ENCODE assay signal across 36 cellular contexts in the genomic region with DNA sequence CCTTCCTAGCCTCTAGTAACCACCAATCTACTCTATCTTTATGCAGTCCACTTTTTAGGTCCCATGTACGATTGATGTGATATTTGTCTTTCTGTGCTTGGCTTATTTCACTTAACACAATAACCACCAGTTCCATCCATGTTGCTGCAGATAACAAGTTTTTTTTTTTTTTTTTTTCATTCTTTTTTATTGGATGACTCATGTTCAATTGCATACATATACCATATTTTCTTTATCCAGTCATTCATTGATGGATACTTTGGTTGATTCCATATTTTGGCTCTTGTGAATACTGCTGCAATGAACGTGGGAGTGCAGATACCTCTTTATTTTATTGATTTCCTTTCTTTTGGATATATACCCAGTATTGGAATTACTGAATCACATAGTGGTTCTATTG.
"Had no signal": no experiment of that assay in that cellular context is flagged by ENCODE, and none has a peak within 500 bp of the region (broad histone marks: within the 10 kb centered on the region; RNA-seq: fewer than 3 reads in every experiment).

No MANE protein-coding gene starts in this region.

- H3K36me3 ChIP-seq: MG63 had no signal

- H3K4me3 ChIP-seq: MG63 had no signal

- H3K9me3 ChIP-seq: MG63 had no signal

- H3K4me2 ChIP-seq: KMS-11 had no signal

- H3K9ac ChIP-seq: KMS-11 had no signal

- H3K27ac ChIP-seq: KMS-11 had no signal

- H3K27me3 ChIP-seq: MG63 had no signal

- DNase-seq: Karpas-422, Kasumi-1, MG63, MM.1S, MV-4-11, NCI-H1048, NCI-H1092, NCI-H1092 treated with DMSO at 0.1 percent for 48 hours, NCI-H1105, NCI-H1105 treated with DMSO at 0.1 percent for 48 hours, NCI-H1417, NCI-H1417 treated with DMSO at 0.1 percent for 48 hours, NCI-H1436, NCI-H1436 treated with DMSO at 0.1 percent for 48 hours, NCI-H146, NCI-H1694, NCI-H1694 treated with DMSO at 0.1 percent for 48 hours, NCI-H187, NCI-H187 treated with DMSO at 0.1 percent for 48 hours, NCI-H1930, NCI-H2029, NCI-H2029 treated with DMSO at 0.1 percent for 48 hours, NCI-H2081, NCI-H2081 treated with DMSO at 0.1 percent for 48 hours, NCI-H2107, NCI-H2171, NCI-H2171 treated with DMSO at 0.1 percent for 48 hours, NCI-H2227 treated with DMSO at 0.1 percent for 48 hours, NCI-H226, NCI-H345, NCI-H446, NCI-H446 treated with DMSO at 0.1 percent for 48 hours, NCI-H510A, NCI-H510A treated with DMSO at 0.1 percent for 48 hours, NCI-H524 had no signal
